In genomic region chr13:98480915-98481510, GRCh38 we compare ENCODE assay signal across 1 cellular context.
TF ChIP-seq lines count a peak whose summit lies in the region.

No MANE protein-coding gene starts in this region.

TF ChIP-seq in K562, 482 proteins besides CTCF, POLR2A, EP300 and RAD21 (continued from another document and continues in another):
- TF ChIP-seq E2F4 (CRISPR knock-in tag; IDR thresholded peaks at IDR 0.05; ENCODE audit: low read depth) (no peak), CUX1 (CRISPR knock-in tag; IDR thresholded peaks at IDR 0.05) (no peak), ZNF395 (CRISPR knock-in tag; IDR thresholded peaks at IDR 0.05) (no peak; the same call in 1 of the 2 replicates), DDX20 (tag; IDR thresholded peaks at IDR 0.05; ENCODE audit: low read depth) (no peak), PCBP1 (IDR thresholded peaks at IDR 0.05; ENCODE audit: low read depth, low read length, poor library complexity, severe bottlenecking) (no peak), SP2 (IDR thresholded peaks at IDR 0.05; ENCODE audit: extremely low read depth, low read depth, low read length, poor library complexity, severe bottlenecking) (no peak), TFAP4 (CRISPR knock-in tag; IDR thresholded peaks at IDR 0.05; ENCODE audit: borderline replicate concordance) (peak; percentile 94), CREB3 (tag; conservative IDR thresholded peaks at IDR 0.05; ENCODE audit: low read depth) (peak; percentile 54; the same call in 1 of the 2 replicates), STAG1 (CRISPR knock-in tag; IDR thresholded peaks at IDR 0.05; ENCODE audit: borderline replicate concordance) (no peak), ZNF518B (CRISPR knock-in tag; IDR thresholded peaks at IDR 0.05) (no peak), RNF2 (IDR thresholded peaks at IDR 0.05) (no peak), THRAP3 (IDR thresholded peaks at IDR 0.05; ENCODE audit: borderline replicate concordance) (no peak), CTBP1 (IDR thresholded peaks at IDR 0.05; ENCODE audit: borderline replicate concordance) (peak; percentile 86), ZNF589 (CRISPR knock-in tag; IDR thresholded peaks at IDR 0.05; ENCODE audit: low read depth) (no peak), IRF9 (tag; IDR thresholded peaks at IDR 0.05) (no peak), PML (IDR thresholded peaks at IDR 0.05; ENCODE audit: low read length) (no peak), SMARCA4 (IDR thresholded peaks at IDR 0.05) (peak; percentile 69; the same call in 1 of the 2 replicates), PRPF4 (IDR thresholded peaks at IDR 0.05; ENCODE audit: insufficient read depth, low read depth, low read length, poor library complexity, severe bottlenecking) (no peak), RNF219 (CRISPR knock-in tag; IDR thresholded peaks at IDR 0.05) (no peak), ZBTB40 (IDR thresholded peaks at IDR 0.05) (no peak), ZBTB40 (CRISPR knock-in tag; IDR thresholded peaks at IDR 0.05) (no peak), YBX1 (IDR thresholded peaks at IDR 0.05) (no peak), ETS2 (tag; IDR thresholded peaks at IDR 0.05; ENCODE audit: borderline replicate concordance, poor library complexity, severe bottlenecking) (no peak)
